Comparison of ENCODE assay signal across 14 cellular contexts in the genomic region with DNA sequence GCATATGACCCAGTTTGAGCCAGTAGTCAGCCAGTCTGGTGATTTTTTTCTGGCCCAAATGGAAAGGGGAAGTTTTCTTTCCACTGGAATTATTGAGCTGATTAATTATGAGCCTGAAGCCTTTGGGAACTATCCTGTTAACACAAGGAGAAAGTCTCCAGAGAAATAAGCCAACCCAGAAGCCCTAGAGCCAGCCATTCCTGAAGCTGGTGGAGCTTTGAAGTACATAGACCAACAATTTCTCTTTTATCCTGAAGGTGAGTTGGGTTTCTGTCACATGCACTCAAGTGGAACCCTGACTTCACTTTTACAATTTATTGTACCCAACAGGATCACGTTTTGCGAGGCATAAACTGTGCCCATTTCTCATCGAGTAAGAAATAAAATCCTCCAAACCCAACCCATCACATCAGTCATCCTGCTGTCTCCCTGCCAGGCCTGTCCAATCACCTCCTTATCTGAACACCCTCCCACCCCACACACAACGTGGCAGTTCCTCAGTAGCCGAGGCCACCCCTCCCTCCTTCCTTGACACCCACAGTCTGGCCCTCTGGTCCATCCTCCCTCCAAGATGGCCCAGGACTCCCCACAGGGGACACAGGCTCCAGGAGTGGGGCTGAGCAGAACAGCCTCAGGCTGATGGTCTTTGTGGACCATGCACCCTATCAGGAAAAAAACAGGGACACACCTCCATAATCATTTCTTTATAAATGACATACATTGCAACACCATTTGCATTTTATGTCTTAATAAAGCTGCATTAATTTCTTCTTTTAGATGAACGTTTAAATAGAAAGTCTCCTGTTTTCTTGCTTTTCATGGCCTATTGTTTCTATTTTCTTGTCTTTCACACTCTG. TPM values are rescaled to one million over a fixed set of nuclear protein-coding genes. Genes with fewer than 3 reads are reported as not detected.
DNase-seq lines count a peak whose midpoint lies in the region; ATAC-seq and TF ChIP-seq lines count a peak whose summit lies in the region.
"Had no signal": no experiment of that assay in that cellular context is flagged by ENCODE, and none has a peak within 500 bp of the region (broad histone marks: within the 10 kb centered on the region; RNA-seq: fewer than 3 reads in every experiment).

No MANE protein-coding gene starts in this region.

- no peak overlapping the region for H2BK15ac ChIP-seq in neuronal stem cell (ENCODE audit: low read length)

- H4K91ac ChIP-seq in neuronal stem cell (ENCODE audit: low read depth, low read length, poor library complexity): no peak overlapping the region

- H3K27me3 ChIP-seq in esophagus muscularis mucosa: peaks cover 0 to 34% (median 0%) of the 10 kb centered on the region in 4 donors
- peaks cover 0 to 18% (median 0%) of the 10 kb centered on the region in 3 experiments for H3K27me3 ChIP-seq in neuronal stem cell (ENCODE audit: control insufficient read depth in 3 of 3, insufficient read depth in 3 of 3, low read depth in 1 of 3, low read length in 3 of 3)

- H2AFZ ChIP-seq in neuronal stem cell (ENCODE audit: low read length): peak overlapping the region; percentile 89

- no peak for TF ChIP-seq CTCF in esophagus muscularis mucosa (IDR thresholded peaks at IDR 0.05)

- no peak overlapping the region for H3K23ac ChIP-seq in neuronal stem cell (ENCODE audit: low read depth, low read length, poor library complexity)

- H2BK5ac ChIP-seq in neuronal stem cell (ENCODE audit: low read length): no peak overlapping the region

- H3K14ac ChIP-seq in neuronal stem cell (ENCODE audit: low read length): no peak overlapping the region

- H3K36me3 ChIP-seq in esophagus muscularis mucosa (no peaks in the 10 kb centered on the region), neuronal stem cell (replicated peaks in 1 of 2; ENCODE audit: control insufficient read depth in 2 of 2, insufficient read depth in 2 of 2, low read length in 2 of 2) (no peaks in the 10 kb centered on the region)
- H3K36me3 ChIP-seq: sigmoid colon, tibial artery had no signal

- H4K8ac ChIP-seq in neuronal stem cell (ENCODE audit: low read depth, low read length): no peak overlapping the region

- no peak for TF ChIP-seq POLR2A in esophagus muscularis mucosa (IDR thresholded peaks at IDR 0.05; ENCODE audit: low read depth)

- no peaks in the 10 kb centered on the region for H3K79me1 ChIP-seq in neuronal stem cell (ENCODE audit: low read depth, low read length)

- no peak overlapping the region for H3K18ac ChIP-seq in neuronal stem cell (ENCODE audit: low read length)

- intact Hi-C loops in esophagus muscularis mucosa (cut with DNase I): no loop called here
- intact Hi-C loops in left colon (cut with DNase I, micrococcal nuclease): no loop called here

- H2BK12ac ChIP-seq in neuronal stem cell (ENCODE audit: low read length): no peak overlapping the region

- H2BK120ac ChIP-seq in neuronal stem cell (ENCODE audit: low read depth, low read length): no peak overlapping the region

- TF ChIP-seq EP300 in esophagus muscularis mucosa (IDR thresholded peaks at IDR 0.05): no peak

- H3K9ac ChIP-seq in neuronal stem cell (ENCODE audit: low read depth, low read length, poor library complexity): peak overlapping the region; percentile 46

- WGBS in esophagus muscularis mucosa: 71% methylated on average over 6 of the region's 6 CpGs
- no CpG with 5 or more reads among the region's 6 CpGs for WGBS in neuronal stem cell (ENCODE audit: extremely low coverage in 2 of 2, insufficient read length in 2 of 2, insufficient replicate concordance in 1 of 2), 2 donors

- no peak overlapping the region for H3K4me2 ChIP-seq in neuronal stem cell (ENCODE audit: insufficient read depth, low read length, poor library complexity, severe bottlenecking)

- peaks cover 4 to 25% (median 12%) of the 10 kb centered on the region in 4 donors for H3K4me1 ChIP-seq in esophagus muscularis mucosa
- H3K4me1 ChIP-seq in neuronal stem cell (ENCODE audit: control insufficient read depth in 2 of 2, insufficient read depth in 1 of 2, low read depth in 1 of 2, low read length in 2 of 2): peaks cover 4 to 9% of the 10 kb centered on the region in 2 donors
- H3K4me1 ChIP-seq: sigmoid colon had no signal

- H3K27ac ChIP-seq in esophagus muscularis mucosa (replicated peaks in 1 of 4): peak overlapping the region in 1 of 4 donors; percentile 3
- H3K27ac ChIP-seq in neuronal stem cell (replicated peaks; ENCODE audit: low read length): no peak overlapping the region
- H3K27ac ChIP-seq: tibial artery had no signal

- H2AK5ac ChIP-seq in neuronal stem cell (ENCODE audit: low read depth, low read length): no peak overlapping the region

- H3K4me3 ChIP-seq in esophagus muscularis mucosa: no peak overlapping the region
- no peak overlapping the region for H3K4me3 ChIP-seq in neuronal stem cell (ENCODE audit: low read length in 2 of 2)
- H3K4me3 ChIP-seq: sigmoid colon had no signal

- H3K9me3 ChIP-seq in esophagus muscularis mucosa (peaks cover 0 to 3% (median 1%) of the 10 kb centered on the region in 4 donors), neuronal stem cell (replicated peaks in 1 of 2; ENCODE audit: control insufficient read depth in 2 of 2, insufficient read depth in 1 of 2, low read depth in 1 of 2, low read length in 2 of 2) (no peaks in the 10 kb centered on the region)

- peak; percentile 73 for DNase-seq in EH (ENCODE audit: low read depth)
- DNase-seq in UCSD-AML1 (lab: John Stamatoyannopoulos, UW; ENCODE audit: unreplicated experiment): peak; percentile 65
- peak; percentile 78 for DNase-seq in esophagus muscularis mucosa (ENCODE audit: extremely low spot score)
- DNase-seq in neuronal stem cell (ENCODE audit: low spot score): no peak
- DNase-seq in NCI-H2196 (lab: John Stamatoyannopoulos, UW; ENCODE audit: unreplicated experiment): no peak
- no peak for DNase-seq in left colon
- DNase-seq in stimulated activated naive CD4-positive, alpha-beta T cell treated with Interleukin-2 at 50 U/mL for 16 hours (lab: John Stamatoyannopoulos, UW): no peak
- no peak for DNase-seq in nucleus accumbens (lab: John Stamatoyannopoulos, UW)
- DNase-seq: activated CD4-positive, alpha-beta T cell treated with anti-CD3 and anti-CD28 coated beads for 36 hours; activated naive CD4-positive, alpha-beta T cell treated with Interleukin-2 at 50 U/mL for 16 hours; NCI-H1048; NCI-H510A treated with DMSO at 0.1 percent for 48 hours; sigmoid colon had no signal

- ATAC-seq in left colon: no peak
- ATAC-seq: activated CD4-positive, alpha-beta T cell treated with anti-CD3 and anti-CD28 coated beads for 36 hours had no signal

- no peak overlapping the region for H3K4ac ChIP-seq in neuronal stem cell (ENCODE audit: low read length)

RNA-seq across cellular contexts. Expression of gene GATA2, which starts 55.7 kb away (rescaled TPM):
- total RNA-seq in esophagus muscularis mucosa: 10 to 100 TPM in 3 of 4 donors, 1 to 10 TPM in 1; 10.0 to 16.9 (median 13.4) TPM
- polyA plus RNA-seq in neuronal stem cell (2013, experiment 1 of 2): 0.03 TPM
- 0.04 TPM for polyA plus RNA-seq in neuronal stem cell (2013, experiment 2 of 2)
- total RNA-seq in left colon: 1 to 10 TPM; 2.6 to 6.0 TPM

Comparison
In these comparisons a context has a peak if more than half of its experiments do, and no peak if none do; other contexts are left out.
1. DNase-seq: peak in EH (single experiment), UCSD-AML1 (single experiment) and esophagus muscularis mucosa (single experiment); none in neuronal stem cell (single experiment), NCI-H2196 (single experiment), left colon (0 of 2), stimulated activated naive CD4-positive, alpha-beta T cell treated with Interleukin-2 at 50 U/mL for 16 hours (single experiment) and nucleus accumbens (0 of 56).